ENCODE assay signal across 9 cellular contexts in the genomic region with DNA sequence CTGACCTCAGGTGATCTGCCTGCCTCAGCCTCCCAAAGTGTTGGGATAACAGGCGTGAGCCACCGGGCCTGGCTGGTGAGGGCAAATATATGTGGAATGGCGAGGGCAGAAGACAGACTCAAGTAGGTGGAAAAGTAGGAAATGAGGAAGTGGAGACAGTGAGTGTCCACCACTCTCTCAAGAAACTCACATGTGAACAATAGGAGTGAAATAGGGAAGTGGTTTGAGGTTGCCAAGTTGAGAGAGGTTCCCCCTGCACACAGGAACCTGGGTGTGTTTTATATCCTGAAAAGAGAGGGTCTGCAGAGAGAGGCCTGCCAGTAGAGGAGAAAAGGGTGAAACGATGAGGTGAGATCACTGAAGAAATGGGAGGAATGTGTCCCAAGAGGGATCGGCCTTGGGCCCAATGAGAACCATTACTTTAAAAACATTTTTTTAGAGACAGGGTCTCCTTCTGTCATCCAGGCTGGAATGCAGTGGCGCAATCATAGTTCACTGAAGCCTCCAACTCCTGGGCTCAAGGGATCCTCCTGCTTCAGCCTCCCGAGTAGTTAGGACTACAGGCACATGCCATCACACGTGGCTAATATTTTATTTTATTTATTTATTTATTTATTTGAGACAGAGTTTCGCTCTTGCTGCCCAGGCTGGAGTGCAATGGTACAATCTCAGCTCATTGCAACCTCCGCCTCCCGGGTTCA. TPM values are rescaled to one million over a fixed set of nuclear protein-coding genes. Genes with fewer than 3 reads are reported as not detected.
DNase-seq lines count a peak whose midpoint lies in the region; ATAC-seq and TF ChIP-seq lines count a peak whose summit lies in the region.
"Had no signal": no experiment of that assay in that cellular context is flagged by ENCODE, and none has a peak within 500 bp of the region (broad histone marks: within the 10 kb centered on the region; RNA-seq: fewer than 3 reads in every experiment).

No MANE protein-coding gene starts in this region.

- no peak for TF ChIP-seq CTCF in CD14-positive monocyte (IDR thresholded peaks at IDR 0.05)

- H3K4me1 Mint-ChIP-seq in CD14-positive monocyte = peaks cover 42% of the 10 kb centered on the region

- H3K27me3 Mint-ChIP-seq in CD14-positive monocyte (ENCODE audit: low read depth in 3 of 3) = peaks cover 0 to 2% (median 1%) of the 10 kb centered on the region in 3 donors

- peaks cover 0 to 2% (median 0%) of the 10 kb centered on the region in 7 donors for H3K9me3 Mint-ChIP-seq in CD14-positive monocyte

- no peaks in the 10 kb centered on the region for H3K36me3 Mint-ChIP-seq in CD14-positive monocyte

- no peak for ATAC-seq in HG02885 (IDR thresholded peaks at IDR 0.05; ENCODE audit: poor library complexity, unreplicated experiment)

- DNase-seq in CD14-positive monocyte (ENCODE audit: low spot score) = peak; percentile 70
- DNase-seq in GM19240 (ENCODE audit: insufficient read length, low spot score) = peak; percentile 85
- DNase-seq in NOMO-1 (lab: John Stamatoyannopoulos, UW; ENCODE audit: unreplicated experiment in 2 of 2) = peak; percentile 82 to 91
- DNase-seq in germinal center (ENCODE audit: low spot score) = peak; percentile 50
- DNase-seq in activated effector memory CD4-positive, alpha-beta T cell treated with anti-CD3 and anti-CD28 coated beads, Interleukin-2, amount 50 U/mL, for 16 hours = no peak
- DNase-seq in NCI-H1930 (lab: John Stamatoyannopoulos, UW) = no peak
- DNase-seq in NCI-H1417 treated with DMSO at 0.1 percent for 48 hours (lab: John Stamatoyannopoulos, UW) = no peak
- DNase-seq: stimulated activated CD4-positive, alpha-beta T cell treated with anti-CD3 and anti-CD28 coated beads, Interleukin-1b, Interleukin-23, amount 100 ng/mL, for 48 hours had no signal

- intact Hi-C loops in CD14-positive monocyte (cut with micrococcal nuclease) = no loop called here

- peak overlapping the region; percentile 6 to 79 for H3K4me3 Mint-ChIP-seq in CD14-positive monocyte

- peak overlapping the region; percentile 77 to 95 (median 89) for H3K27ac Mint-ChIP-seq in CD14-positive monocyte

RNA-seq across cellular contexts. Expression of a gene that starts 17.1 kb away (rescaled TPM):
- polyA plus RNA-seq in CD14-positive monocyte = 1,000 to 10,000 TPM; 1,314 to 1,346 TPM

RNA-seq across cellular contexts. Expression of a gene that starts 27.1 kb away (rescaled TPM):
- polyA plus RNA-seq in CD14-positive monocyte = 100 to 1,000 TPM; 105 to 160 TPM

RNA-seq across cellular contexts. Expression of a gene that starts 27.3 kb away (rescaled TPM):
- 100 to 1,000 TPM; 162 to 163 TPM for polyA plus RNA-seq in CD14-positive monocyte

RNA-seq across cellular contexts. Expression of a gene that starts 32.7 kb away (rescaled TPM):
- polyA plus RNA-seq in CD14-positive monocyte = 10 to 100 TPM; 20.9 to 28.3 TPM

RNA-seq across cellular contexts. Expression of a gene that starts 43.3 kb away (rescaled TPM):
- 10 to 100 TPM in 1 of 2 donors, 1 to 10 TPM in 1; 8.1 to 10.2 TPM for polyA plus RNA-seq in CD14-positive monocyte

Comparison
In these comparisons a context has a peak if more than half of its experiments do, and no peak if none do; other contexts are left out.
1. DNase-seq: peak in CD14-positive monocyte (single experiment), GM19240 (single experiment), NOMO-1 (2 of 2) and germinal center (single experiment); none in activated effector memory CD4-positive, alpha-beta T cell treated with anti-CD3 and anti-CD28 coated beads, Interleukin-2, amount 50 U/mL, for 16 hours (single experiment), NCI-H1930 (0 of 2) and NCI-H1417 treated with DMSO at 0.1 percent for 48 hours (single experiment).